Comparison of ENCODE assay signal across 8 cellular contexts in the genomic region with DNA sequence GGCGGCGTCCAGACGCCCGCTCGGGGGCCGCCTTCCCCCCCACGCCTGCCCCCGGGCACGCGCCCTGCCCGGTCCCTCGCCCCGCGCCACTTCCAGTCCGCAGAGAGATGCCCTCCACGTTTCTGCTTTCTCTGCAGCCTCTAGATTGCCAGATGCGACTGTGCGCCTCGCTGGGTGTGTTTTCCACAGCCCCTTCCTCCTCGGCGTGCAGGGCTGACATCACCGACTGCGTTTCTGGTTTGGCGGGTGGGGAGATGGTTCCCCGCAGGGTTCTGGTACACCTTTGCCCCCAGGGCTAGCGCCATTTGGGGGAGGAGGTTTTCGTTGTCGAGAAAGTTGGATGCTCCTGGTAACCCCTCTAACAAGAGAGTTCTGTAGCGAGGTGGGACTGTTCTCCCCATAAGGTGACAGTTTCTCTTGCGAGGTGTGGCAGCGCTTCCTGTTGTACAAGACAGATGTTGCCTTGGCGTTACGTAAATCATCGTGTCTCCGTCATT. TPM values are rescaled to one million over a fixed set of nuclear protein-coding genes. Genes with fewer than 3 reads are reported as not detected.
DNase-seq lines count a peak whose midpoint lies in the region; ATAC-seq, FAIRE-seq and TF ChIP-seq lines count a peak whose summit lies in the region.

No MANE protein-coding gene starts in this region.

- H2BK12ac ChIP-seq in H1 (ENCODE audit: low read depth, low read length), result no peak overlapping the region

- H3K9ac ChIP-seq in H1 (replicated peaks in 1 of 4; ENCODE audit: extremely low read depth in 1 of 4, low read depth in 3 of 4, low read length in 3 of 4) (peak overlapping the region; percentile 34 to 59 (median 50); a peak in 5 of 7 replicates), mucosa of stomach (ENCODE audit: low read length) (peak overlapping the region; percentile 70)

- H4K20me1 ChIP-seq in H1 (replicated peaks in 1 of 2; ENCODE audit: control insufficient read depth in 1 of 2, insufficient read depth in 2 of 2, low read length in 2 of 2), result peaks cover 18 to 21% of the 10 kb centered on the region in 2 experiments

- H4K91ac ChIP-seq in H1 (replicated peaks; ENCODE audit: insufficient read length, low read length), result no peak overlapping the region

- H3K23me2 ChIP-seq in H1 (ENCODE audit: low read depth, low read length), result peaks cover 8% of the 10 kb centered on the region

- H3K36me3 ChIP-seq in H1 (ENCODE audit: control insufficient read depth in 2 of 4, insufficient read depth in 4 of 4, low read length in 3 of 4) (peaks cover 22 to 33% (median 27%) of the 10 kb centered on the region in 4 experiments), mucosa of stomach (ENCODE audit: control insufficient read depth, insufficient read depth, low read length) (peaks cover 6% of the 10 kb centered on the region)

- peak overlapping the region; percentile 85 to 100 for H3K4me2 ChIP-seq in H1 (ENCODE audit: insufficient read depth in 1 of 2, low read depth in 2 of 2, low read length in 2 of 2)

- H3K9me3 ChIP-seq in H1 (ENCODE audit: insufficient read depth in 2 of 2, low read depth in 1 of 2, low read length in 1 of 2) (no peaks in the 10 kb centered on the region; a peak in 1 of 4 replicates), mucosa of stomach (ENCODE audit: control insufficient read depth, low read length) (no peaks in the 10 kb centered on the region)

- H3K9me3 Mint-ChIP-seq in activated CD8-positive, alpha-beta T cell treated with anti-CD3 and anti-CD28 coated beads for 36 hours, result no peaks in the 10 kb centered on the region

- 12% methylated on average over 20 of the region's 35 CpGs; no CpG with 5 or more reads in 1 of the 2 experiments for WGBS in H1 (ENCODE audit: extremely low coverage in 1 of 2, insufficient coverage in 1 of 2, insufficient read length in 1 of 2, insufficient replicate concordance in 2 of 2, low coverage in 1 of 2, low lambda C conversion rate in 2 of 2, missing lambda C conversion rate in 1 of 2), 2 experiments

- H3K4me1 Mint-ChIP-seq in activated CD8-positive, alpha-beta T cell treated with anti-CD3 and anti-CD28 coated beads for 36 hours (ENCODE audit: low read depth), result peaks cover 45% of the 10 kb centered on the region

- DNase-seq in GM12865 (ENCODE audit: low read depth), result peak; percentile 62
- DNase-seq in NCI-H2171 (lab: John Stamatoyannopoulos, UW), result peak; percentile 49
- peak; percentile 72 for DNase-seq in activated CD8-positive, alpha-beta T cell treated with anti-CD3 and anti-CD28 coated beads for 36 hours
- peak in 1 of 2 experiments; percentile 54 for DNase-seq in H1 (ENCODE audit: low read depth in 1 of 2, low spot score in 2 of 2)
- peak; percentile 61 for DNase-seq in stimulated activated naive CD8-positive, alpha-beta T cell treated with anti-CD3 and anti-CD28 coated beads, Interleukin-15, Interleukin-2, amounts not matched to agents 100 U/mL and 50 U/mL, for 24 hours
- no peak for DNase-seq in D341Med (ENCODE audit: low spot score)

- H3K56ac ChIP-seq in H1 (replicated peaks; ENCODE audit: insufficient read length, low read depth, low read length), result no peak overlapping the region

- H2AK5ac ChIP-seq in H1 (ENCODE audit: low read depth, low read length), result no peak overlapping the region

- peak overlapping the region; percentile 99 for H3K27ac Mint-ChIP-seq in activated CD8-positive, alpha-beta T cell treated with anti-CD3 and anti-CD28 coated beads for 36 hours

- no peak for FAIRE-seq in H1 (lab: Jason Lieb, UNC)

- H3K14ac ChIP-seq in H1 (ENCODE audit: insufficient read length), result no peak overlapping the region

- no peak overlapping the region; the same call in 1 of the 2 replicates for H4K8ac ChIP-seq in H1 (ENCODE audit: extremely low read depth, insufficient read depth, low read length)

- intact Hi-C loops in activated CD8-positive, alpha-beta T cell treated with anti-CD3 and anti-CD28 coated beads for 36 hours (cut with micrococcal nuclease), result loop anchor here (1.0 to 5.0 kb wide), 2 partner anchors 14 to 66 kb away; a partner anchor contains a TSS

- H2BK15ac ChIP-seq in H1 (ENCODE audit: low read length), result no peak overlapping the region

- no peak overlapping the region for H2BK20ac ChIP-seq in H1 (ENCODE audit: low read length)

- H3K18ac ChIP-seq in H1 (ENCODE audit: extremely low read depth, low read length), result peak overlapping the region; percentile 44; the same call in 1 of the 2 replicates

- TF ChIP-seq RAD21 in H1 (IDR thresholded peaks at IDR 0.05 in 1 of 2, conservative IDR thresholded peaks at IDR 0.05 in 1 of 2; ENCODE audit: low read depth in 2 of 2, low read length in 2 of 2), result no peak

- H3K27me3 ChIP-seq in H1 (replicated peaks in 1 of 4; ENCODE audit: control insufficient read depth in 3 of 4, extremely low read depth in 1 of 4, insufficient read depth in 3 of 4, low read length in 3 of 4), result no peaks in the 10 kb centered on the region
- H3K27me3 ChIP-seq in mucosa of stomach (ENCODE audit: control insufficient read depth, insufficient read depth, low read length), result no peaks in the 10 kb centered on the region

- H3K4ac ChIP-seq in H1 (replicated peaks; ENCODE audit: insufficient read length, low read depth, low read length), result no peak overlapping the region

- H2BK5ac ChIP-seq in H1 (ENCODE audit: low read depth, low read length), result no peak overlapping the region

- no peaks in the 10 kb centered on the region for H3K27me3 Mint-ChIP-seq in activated CD8-positive, alpha-beta T cell treated with anti-CD3 and anti-CD28 coated beads for 36 hours

- H3K79me1 ChIP-seq in H1 (ENCODE audit: low read depth, low read length), result peaks cover 8% of the 10 kb centered on the region; the same call in 1 of the 2 replicates

- H3K36me3 Mint-ChIP-seq in activated CD8-positive, alpha-beta T cell treated with anti-CD3 and anti-CD28 coated beads for 36 hours (ENCODE audit: low read depth), result peaks cover 44% of the 10 kb centered on the region

- POLR2A ChIA-PET in activated CD8-positive, alpha-beta T cell treated with anti-CD3 and anti-CD28 coated beads for 36 hours (lab: Charles Lee), result interaction anchor here (15.4 kb wide), 1 partner anchor 16 kb away, joined by 365 read pairs; no protein-coding TSS in a partner anchor
- POLR2A ChIA-PET in H1 (lab: Charles Lee; ENCODE audit: partially characterized antibody), result interaction anchor here (0.6 to 1.5 kb wide), 2 partner anchors 14 to 18 kb away, joined by 3 to 4 read pairs; no protein-coding TSS in a partner anchor

- no peak overlapping the region for H3K23ac ChIP-seq in H1 (ENCODE audit: insufficient read length)

- H3K4me3 ChIP-seq in GM12865 (ENCODE audit: low read depth, low read length) (peak overlapping the region; percentile 98), H1 (ENCODE audit: extremely low read depth in 1 of 4, insufficient read depth in 2 of 4, low read depth in 3 of 4, low read length in 4 of 4) (peak overlapping the region; percentile 87 to 91 (median 88)), mucosa of stomach (ENCODE audit: low read length) (no peak overlapping the region)

- TF ChIP-seq POLR2A in H1 (IDR thresholded peaks at IDR 0.05; ENCODE audit: control extremely low read depth in 1 of 2, low read depth in 2 of 2, low read length in 2 of 2), result no peak

- H3K4me1 ChIP-seq in H1 (replicated peaks in 1 of 4; ENCODE audit: control insufficient read depth in 3 of 4, insufficient read depth in 4 of 4, low read length in 3 of 4) (peaks cover 0 to 3% (median 1%) of the 10 kb centered on the region in 4 experiments; a peak in 2 of 7 replicates), mucosa of stomach (ENCODE audit: control insufficient read depth, insufficient read depth, low read length) (peaks cover 23% of the 10 kb centered on the region)

- CTCF ChIA-PET in activated CD8-positive, alpha-beta T cell treated with anti-CD3 and anti-CD28 coated beads for 36 hours (lab: Charles Lee), result interaction anchor here (1.8 to 5.5 kb wide), 5 partner anchors 10 to 299 kb away, joined by 5 to 48 read pairs (median 26); no protein-coding TSS in a partner anchor
- CTCF ChIA-PET in H1 (lab: Charles Lee; ENCODE audit: partially characterized antibody), result interaction anchor here (0.6 to 2.4 kb wide), 8 partner anchors 14 to 815 kb away, joined by 3 to 9 read pairs (median 4); no protein-coding TSS in a partner anchor

- H2BK120ac ChIP-seq in H1 (replicated peaks; ENCODE audit: low read depth, low read length), result no peak overlapping the region

- peak; percentile 2 for ATAC-seq in HG02571 (IDR thresholded peaks at IDR 0.05; ENCODE audit: unreplicated experiment)
- peak; percentile 11 for ATAC-seq in activated CD8-positive, alpha-beta T cell treated with anti-CD3 and anti-CD28 coated beads for 36 hours
- ATAC-seq in stimulated activated naive CD8-positive, alpha-beta T cell treated with anti-CD3 and anti-CD28 coated beads, Interleukin-15, Interleukin-2, amounts not matched to agents 100 U/mL and 50 U/mL, for 24 hours, result peak; percentile 4

- H3K27ac ChIP-seq in H1 (ENCODE audit: low read depth, low read length), result no peak overlapping the region

- no peak overlapping the region for H2AFZ ChIP-seq in H1 (ENCODE audit: low read length)

- peak overlapping the region; percentile 94 for H3K4me3 Mint-ChIP-seq in activated CD8-positive, alpha-beta T cell treated with anti-CD3 and anti-CD28 coated beads for 36 hours

- TF ChIP-seq CTCF in GM12865 (IDR thresholded peaks at IDR 0.05; ENCODE audit: insufficient read depth, low read depth, low read length, missing control alignments) (no peak), H1 (IDR thresholded peaks at IDR 0.05; ENCODE audit: control extremely low read depth in 1 of 3, insufficient read depth in 1 of 3, low read depth in 1 of 3, low read length in 3 of 3) (no peak)
- TF ChIP-seq CTCF in activated CD8-positive, alpha-beta T cell treated with anti-CD3 and anti-CD28 coated beads for 36 hours (IDR thresholded peaks at IDR 0.05), result no peak

- TF ChIP-seq EP300 in H1 (IDR thresholded peaks at IDR 0.05; ENCODE audit: borderline replicate concordance in 1 of 2, low read depth in 2 of 2, low read length in 2 of 2), result no peak

- no peak overlapping the region for H4K5ac ChIP-seq in H1 (ENCODE audit: insufficient read length, low read depth, low read length)

- peaks cover 3 to 38% of the 10 kb centered on the region in 2 experiments; a peak in 2 of 4 replicates for H3K79me2 ChIP-seq in H1 (ENCODE audit: control insufficient read depth in 1 of 2, insufficient read depth in 2 of 2, low read length in 2 of 2)

TF ChIP-seq in H1, 55 proteins besides CTCF, POLR2A, EP300 and RAD21 (continues in another document):
- TF ChIP-seq RFX5 (IDR thresholded peaks at IDR 0.05; ENCODE audit: borderline replicate concordance, low read depth, low read length), result no peak

RNA-seq across cellular contexts. Expression of a gene that starts 1.5 kb away (rescaled TPM):
- 100 to 1,000 TPM; 365 to 373 TPM for total RNA-seq in activated CD8-positive, alpha-beta T cell treated with anti-CD3 and anti-CD28 coated beads for 36 hours
- 398 and 422 TPM in 2 replicates for total RNA-seq in H1 (2021; fragmentation: NEBNext Ultra II Directional; extraction: Animal tissue kit (Norgen Biotek cat#: 25700))
- polyA plus RNA-seq in H1 (2011; rRNA removed), result 279 and 285 TPM in 2 replicates
- 386 TPM for polyA plus RNA-seq in H1 (2011; cell fraction: cytosol; rRNA removed)
- 172 TPM for polyA plus RNA-seq in H1 (2011; cell fraction: nucleus; rRNA removed)
- 280 to 423 TPM (median 293 TPM) in 4 replicates for polyA plus RNA-seq in H1 (2012, experiment 1 of 2)
- polyA plus RNA-seq in H1 (2012, experiment 2 of 2), result 59.7 TPM
- 408 TPM for polyA plus RNA-seq in H1 (2013, experiment 1 of 2)
- polyA plus RNA-seq in H1 (2013, experiment 2 of 2), result 425 TPM
- 201 and 209 TPM in 2 replicates for polyA minus RNA-seq in H1 (2011; rRNA and poly(A)+ RNA removed)
- polyA minus RNA-seq in H1 (2011; cell fraction: cytosol; rRNA and poly(A)+ RNA removed), result 260 TPM
- polyA minus RNA-seq in H1 (2011; cell fraction: nucleus; rRNA and poly(A)+ RNA removed), result 276 TPM
